In genomic region chr5:159097461-159098284, GRCh38 we compare ENCODE assay signal across 8 cellular contexts. TPM values are rescaled to one million over a fixed set of nuclear protein-coding genes. Genes with fewer than 3 reads are reported as not detected.
DNase-seq lines count a peak whose midpoint lies in the region; ATAC-seq and TF ChIP-seq lines count a peak whose summit lies in the region.

No MANE protein-coding gene starts in this region.

- no peaks in the 10 kb centered on the region for H3K36me3 ChIP-seq in urinary bladder (ENCODE audit: insufficient read depth)

- intact Hi-C loops in lower leg skin (cut with DNase I; ENCODE audit: low total_unique reads) = no loop called here

- peak; percentile 54 for DNase-seq in Daoy (ENCODE audit: low read depth)
- DNase-seq in astrocyte of the spinal cord (ENCODE audit: low read depth, low spot score) = peak; percentile 49
- peak in 1 of 2 donors; percentile 36 for DNase-seq in lower leg skin (ENCODE audit: low spot score in 2 of 2)
- DNase-seq in NK-92 treated with Interleukin-12 subunit alpha and Interleukin-12 subunit beta, amount 100 ng/mL, for 24 hours (lab: John Stamatoyannopoulos, UW) = no peak
- no peak for DNase-seq in HEK293T (ENCODE audit: extremely low spot score)
- no peak for DNase-seq in NCI-H128 (lab: John Stamatoyannopoulos, UW; ENCODE audit: unreplicated experiment)

- H3K4me1 ChIP-seq in urinary bladder (ENCODE audit: insufficient read depth) = no peaks in the 10 kb centered on the region

- ATAC-seq in HG02759 (IDR thresholded peaks at IDR 0.05; ENCODE audit: unreplicated experiment) = peak; percentile 26

- TF ChIP-seq POLR2A in lower leg skin (IDR thresholded peaks at IDR 0.05) = no peak

- TF ChIP-seq CTCF in astrocyte of the spinal cord (IDR thresholded peaks at IDR 0.05; ENCODE audit: low read depth, low read length) = no peak
- no peak for TF ChIP-seq CTCF in lower leg skin (IDR thresholded peaks at IDR 0.05)

- CTCF ChIA-PET in HEK293T (lab: Yijun Ruan, JAX) = no interaction called here

- WGBS in lower leg skin, 2 donors = 4% methylated on average over 32 to 35 of the region's 35 CpGs
- WGBS in urinary bladder = 24% methylated on average over 35 of the region's 35 CpGs

- in situ Hi-C loops in astrocyte of the spinal cord (cut with HindIII; ENCODE audit: low sequenced_read_pairs) = no loop called here

- H3K4me3 ChIP-seq in astrocyte of the spinal cord (ENCODE audit: low read depth, low read length) (peak overlapping the region; percentile 53), lower leg skin (ENCODE audit: low read depth, poor library complexity, severe bottlenecking) (peak overlapping the region; percentile 43), urinary bladder (ENCODE audit: low read depth, low read length) (peak overlapping the region; percentile 61)

- H3K27ac ChIP-seq in urinary bladder (ENCODE audit: low read depth) = peak overlapping the region; percentile 53

- POLR2A ChIA-PET in HEK293T (lab: Yijun Ruan, JAX) = no interaction called here

TF ChIP-seq in HEK293T, 16 proteins besides CTCF, POLR2A, EP300 and RAD21:
- TF ChIP-seq FOXA1 (IDR thresholded peaks at IDR 0.05) = no peak
- TF ChIP-seq SUZ12 (IDR thresholded peaks at IDR 0.05) = no peak
- no peak for TF ChIP-seq NFRKB (IDR thresholded peaks at IDR 0.05)
- TF ChIP-seq ARNT (IDR thresholded peaks at IDR 0.05) = no peak
- TF ChIP-seq ZNF384 (IDR thresholded peaks at IDR 0.05) = no peak
- TF ChIP-seq CTBP1 (IDR thresholded peaks at IDR 0.05; ENCODE audit: borderline replicate concordance) = no peak
- TF ChIP-seq HDGF (IDR thresholded peaks at IDR 0.05; ENCODE audit: borderline replicate concordance) = no peak
- no peak for TF ChIP-seq FOXM1 (IDR thresholded peaks at IDR 0.05; ENCODE audit: borderline replicate concordance)
- no peak for TF ChIP-seq L3MBTL2 (conservative IDR thresholded peaks at IDR 0.05)
- TF ChIP-seq FOXK2 (IDR thresholded peaks at IDR 0.05) = no peak
- no peak for TF ChIP-seq LEF1 (IDR thresholded peaks at IDR 0.05; ENCODE audit: borderline replicate concordance)
- TF ChIP-seq PKNOX1 (IDR thresholded peaks at IDR 0.05) = no peak
- no peak for TF ChIP-seq TARDBP (IDR thresholded peaks at IDR 0.05)
- no peak for TF ChIP-seq ELF4 (IDR thresholded peaks at IDR 0.05)
- TF ChIP-seq SP1 (IDR thresholded peaks at IDR 0.05) = no peak
- no peak for TF ChIP-seq BHLHE40 (IDR thresholded peaks at IDR 0.05; ENCODE audit: borderline replicate concordance)

RNA-seq across cellular contexts. Expression of gene EBF1, which starts 2.0 kb away (rescaled TPM):
- 6.3 and 6.4 TPM in 2 replicates for total RNA-seq in Daoy (2014; rRNA removed; shearing (Covaris generic))
- 10 to 100 TPM in 2 of 4 donors, 1 to 10 TPM in 2; 3.7 to 16.5 (median 9.3) TPM for total RNA-seq in lower leg skin
- total RNA-seq in urinary bladder = 44.1 TPM
- 16.8 TPM for polyA plus RNA-seq in urinary bladder

Comparison
In these comparisons a context has a peak if more than half of its experiments do, and no peak if none do; other contexts are left out.
1. DNase-seq: peak in Daoy (single experiment) and astrocyte of the spinal cord (single experiment); none in NK-92 treated with Interleukin-12 subunit alpha and Interleukin-12 subunit beta, amount 100 ng/mL, for 24 hours (single experiment), HEK293T (single experiment) and NCI-H128 (single experiment).
2. Peak in every context shown above with its lines, with median percentiles within 50 percentile points of each other: H3K4me3 ChIP-seq.